Comparison of ENCODE assay signal across 8 cellular contexts in the genomic region with DNA sequence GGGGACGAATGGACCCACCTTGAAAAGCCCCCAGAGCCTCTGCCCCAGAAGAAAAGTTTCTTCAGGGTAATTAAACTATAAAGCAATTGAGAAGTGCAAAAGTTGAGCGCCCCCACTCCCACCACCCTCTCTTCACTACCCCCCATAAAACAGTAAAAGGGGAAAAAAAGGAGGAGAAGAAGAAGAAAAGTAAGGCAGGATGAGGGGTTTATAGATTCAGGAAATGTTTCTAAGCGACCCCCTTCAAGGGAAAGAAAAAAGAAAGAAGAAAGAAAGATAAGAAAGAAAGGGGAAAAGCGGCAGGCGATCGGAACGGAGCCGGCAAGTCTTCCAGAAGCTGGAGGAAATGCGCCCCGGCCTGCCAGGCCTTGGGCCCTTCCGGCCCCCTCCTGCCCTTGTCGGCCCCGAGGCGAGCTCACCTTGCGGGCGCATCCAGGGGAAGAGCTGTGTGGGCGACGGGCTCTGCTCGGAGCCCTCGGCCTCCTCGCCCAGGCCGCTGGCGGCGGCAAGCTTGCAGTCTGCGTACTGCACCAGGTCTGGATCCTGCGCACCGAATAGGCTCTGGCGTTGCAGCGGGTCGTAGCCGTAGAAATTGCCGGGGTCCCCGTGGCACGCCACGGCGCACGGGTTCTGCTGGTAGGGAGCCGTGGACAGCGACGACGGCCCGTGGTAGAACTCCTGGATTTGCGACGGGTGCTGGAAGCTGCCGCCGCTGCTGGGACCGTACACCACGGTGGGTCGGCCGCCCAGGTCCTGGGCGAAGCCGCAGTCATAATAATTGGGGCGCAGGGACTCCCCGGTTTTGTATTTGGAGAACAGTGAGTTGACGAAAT. TPM values are rescaled to one million over a fixed set of nuclear protein-coding genes. Genes with fewer than 3 reads are reported as not detected.
A peak's percentile ranks its signal among the peaks of the same experiment; 100 is the strongest.
DNase-seq lines count a peak whose midpoint lies in the region; ATAC-seq, FAIRE-seq and TF ChIP-seq lines count a peak whose summit lies in the region.

No MANE protein-coding gene starts in this region.

- H3K9me3 ChIP-seq in HepG2 (ENCODE audit: low read length), result no peaks in the 10 kb centered on the region
- no peaks in the 10 kb centered on the region for H3K9me3 ChIP-seq in right lobe of liver
- no peaks in the 10 kb centered on the region for H3K9me3 ChIP-seq in vagina

- H3K9me3 Mint-ChIP-seq in activated naive CD4-positive, alpha-beta T cell treated with anti-CD3 and anti-CD28 coated beads for 36 hours, result no peaks in the 10 kb centered on the region
- peaks cover 2% of the 10 kb centered on the region for H3K9me3 Mint-ChIP-seq in memory B cell

- in situ Hi-C loops in HepG2 (cut with HindIII; ENCODE audit: extremely low pct_ligation_motif_present, low pct_unique_long_range_greater_than_20kb), result loop anchor here (5.0 kb wide), 1 partner anchor 587 kb away; no protein-coding TSS in a partner anchor

- no peak for TF ChIP-seq RAD21 in HepG2 (CRISPR knock-in tag; IDR thresholded peaks at IDR 0.05)

- intact Hi-C loops in HepG2 (cut with micrococcal nuclease; ENCODE audit: unreplicated experiment) (loop anchor here (2.0 kb wide), 1 partner anchor 461 kb away; no protein-coding TSS in a partner anchor), right lobe of liver (cut with DNase I) (loop anchor here in 1 of 2 donors (10.0 kb wide), 1 partner anchor 269 kb away; no protein-coding TSS in a partner anchor), vagina (cut with DNase I) (no loop called here)
- intact Hi-C loops in activated naive CD4-positive, alpha-beta T cell treated with anti-CD3 and anti-CD28 coated beads for 36 hours (cut with micrococcal nuclease), result loop anchor here (1.0 to 5.0 kb wide), 3 partner anchors 12 to 108 kb away; a partner anchor contains a TSS

- ATAC-seq in HepG2 (no peak), right lobe of liver (no peak), memory B cell (ENCODE audit: low read depth) (no peak)

- no peak for DNase-seq in HepG2 (ENCODE audit: low spot score)
- no peak for DNase-seq in right lobe of liver
- DNase-seq in activated naive CD4-positive, alpha-beta T cell treated with anti-CD3 and anti-CD28 coated beads for 36 hours, result peak; percentile 29
- DNase-seq in memory B cell (ENCODE audit: low spot score in 2 of 2), result no peak
- DNase-seq in vagina (ENCODE audit: extremely low spot score in 2 of 2), result no peak
- no peak for DNase-seq in GM20000 (ENCODE audit: low spot score)
- DNase-seq in pons (ENCODE audit: low spot score), result no peak
- DNase-seq in Ammon's horn (ENCODE audit: low spot score), result no peak

- WGBS in HepG2 (ENCODE audit: low lambda C conversion rate), result 28% methylated on average over 45 of the region's 55 CpGs
- 4% methylated on average over 27 of the region's 55 CpGs for WGBS in right lobe of liver (ENCODE audit: insufficient coverage, low coverage, low lambda C conversion rate, missing lambda C conversion rate)

- no peak overlapping the region for H3K9ac ChIP-seq in HepG2 (ENCODE audit: insufficient read depth, low read depth, low read length)

- H3K27ac Mint-ChIP-seq in activated naive CD4-positive, alpha-beta T cell treated with anti-CD3 and anti-CD28 coated beads for 36 hours, result no peak overlapping the region
- H3K27ac Mint-ChIP-seq in memory B cell, result peak overlapping the region; percentile 72

- H3K4me3 ChIP-seq in HepG2 (replicated peaks in 1 of 3; ENCODE audit: insufficient read depth in 1 of 3, low read depth in 2 of 3, low read length in 3 of 3) (no peak overlapping the region), right lobe of liver (no peak overlapping the region), vagina (peak overlapping the region; percentile 36 to 60)

- H3K36me3 Mint-ChIP-seq in activated naive CD4-positive, alpha-beta T cell treated with anti-CD3 and anti-CD28 coated beads for 36 hours (ENCODE audit: low read depth), result no peaks in the 10 kb centered on the region
- H3K36me3 Mint-ChIP-seq in memory B cell, result peaks cover 2% of the 10 kb centered on the region

- H3K4me1 ChIP-seq in HepG2 (ENCODE audit: insufficient read depth, low read length), result peaks cover 23% of the 10 kb centered on the region
- H3K4me1 ChIP-seq in right lobe of liver, result peaks cover 0 to 13% (median 2%) of the 10 kb centered on the region in 4 donors
- peaks cover 37% of the 10 kb centered on the region for H3K4me1 ChIP-seq in vagina

- H3K27me3 Mint-ChIP-seq in activated naive CD4-positive, alpha-beta T cell treated with anti-CD3 and anti-CD28 coated beads for 36 hours (ENCODE audit: low read depth), result peaks cover 77% of the 10 kb centered on the region
- peaks cover 37% of the 10 kb centered on the region for H3K27me3 Mint-ChIP-seq in memory B cell

- POLR2A ChIA-PET in HepG2 (lab: Yijun Ruan, JAX), result no interaction called here

- TF ChIP-seq EP300 in HepG2 (IDR thresholded peaks at IDR 0.05; ENCODE audit: low read depth in 2 of 2, low read length in 2 of 2) (no peak), HepG2 (CRISPR knock-in tag; IDR thresholded peaks at IDR 0.05; ENCODE audit: borderline replicate concordance) (no peak)

- no TSS peak for BruUV-seq in HepG2 (replicated peaks; lab: Mats Ljungman, UMichigan)

- CTCF ChIA-PET in HepG2 (lab: Yijun Ruan, JAX; ENCODE audit: low intra/inter-chr PET ratio, low total read pairs), result no interaction called here
- CTCF ChIA-PET in activated naive CD4-positive, alpha-beta T cell treated with anti-CD3 and anti-CD28 coated beads for 36 hours (lab: Charles Lee), result interaction anchor here (0.6 to 2.7 kb wide), 11 partner anchors 9 to 433 kb away, joined by 3 to 19 read pairs (median 4); a partner anchor contains a TSS

- no peak overlapping the region for H2AFZ ChIP-seq in HepG2 (ENCODE audit: low read length)

- TF ChIP-seq POLR2A in HepG2 (IDR thresholded peaks at IDR 0.05; ENCODE audit: insufficient read depth in 1 of 2, low read depth in 2 of 2, low read length in 2 of 2), result no peak
- no peak for TF ChIP-seq POLR2A in right lobe of liver (IDR thresholded peaks at IDR 0.05)
- TF ChIP-seq POLR2A in vagina (IDR thresholded peaks at IDR 0.05), result no peak

- H3K4me3 Mint-ChIP-seq in activated naive CD4-positive, alpha-beta T cell treated with anti-CD3 and anti-CD28 coated beads for 36 hours, result peak overlapping the region; percentile 42
- peak overlapping the region; percentile 38 for H3K4me3 Mint-ChIP-seq in memory B cell

- H3K27ac ChIP-seq in HepG2 (ENCODE audit: extremely low read length, insufficient read depth, low read length) (no peak overlapping the region), right lobe of liver (no peak overlapping the region), vagina (peak overlapping the region; percentile 37)

- peaks cover 52% of the 10 kb centered on the region for H3K4me1 Mint-ChIP-seq in activated naive CD4-positive, alpha-beta T cell treated with anti-CD3 and anti-CD28 coated beads for 36 hours (ENCODE audit: low read depth)
- H3K4me1 Mint-ChIP-seq in memory B cell, result peaks cover 25% of the 10 kb centered on the region

- FAIRE-seq in HepG2 (lab: Jason Lieb, UNC), result no peak

- H3K4me2 ChIP-seq in HepG2 (ENCODE audit: low read depth, low read length), result no peak overlapping the region

- H3K27me3 ChIP-seq in HepG2 (ENCODE audit: control insufficient read depth in 1 of 2, insufficient read depth in 2 of 2, low read length in 2 of 2) (peaks cover 33 to 97% of the 10 kb centered on the region in 2 experiments), right lobe of liver (peaks cover 32 to 82% of the 10 kb centered on the region in 2 donors), vagina (peaks cover 18% of the 10 kb centered on the region)

- TF ChIP-seq CTCF in HepG2 (CRISPR knock-in tag; IDR thresholded peaks at IDR 0.05) (no peak), right lobe of liver (IDR thresholded peaks at IDR 0.05) (no peak), vagina (IDR thresholded peaks at IDR 0.05) (no peak), GM20000 (IDR thresholded peaks at IDR 0.05; ENCODE audit: extremely low read depth, missing control alignments) (no peak)

- H3K79me2 ChIP-seq in HepG2 (ENCODE audit: insufficient read depth, low read length), result no peaks in the 10 kb centered on the region

- H4K20me1 ChIP-seq in HepG2 (ENCODE audit: insufficient read depth, low read length), result peaks cover 6% of the 10 kb centered on the region; the same call in 1 of the 2 replicates

- H3K36me3 ChIP-seq in HepG2 (replicated peaks in 1 of 2; ENCODE audit: control insufficient read depth in 1 of 2, insufficient read depth in 2 of 2, low read length in 2 of 2), result no peaks in the 10 kb centered on the region
- no peaks in the 10 kb centered on the region for H3K36me3 ChIP-seq in right lobe of liver
- H3K36me3 ChIP-seq in vagina, result no peaks in the 10 kb centered on the region

RNA-seq across cellular contexts. Expression of a gene that starts 1.0 kb away (rescaled TPM):
- total RNA-seq in HepG2 (2016; rRNA removed; fragmentation: Illumina TruSeq; extraction: Trizol) (not detected in 2 replicates), right lobe of liver (not detected), vagina (not detected)
- total RNA-seq in HepG2 (2016; cell fraction: cytosol; rRNA removed; fragmentation: Illumina TruSeq; extraction: Trizol; ENCODE audit: low read depth), result not detected in 2 replicates
- total RNA-seq in HepG2 (2016; cell fraction: insoluble cytoplasmic fraction; rRNA removed; fragmentation: Illumina TruSeq; extraction: Trizol), result not detected in 2 replicates
- not detected in 2 replicates for total RNA-seq in HepG2 (2016; cell fraction: membrane; rRNA removed; fragmentation: Illumina TruSeq; extraction: Trizol)
- not detected in 2 replicates for total RNA-seq in HepG2 (2016; cell fraction: nucleus; rRNA removed; fragmentation: Illumina TruSeq; extraction: Trizol)
- not detected in 2 replicates for polyA plus RNA-seq in HepG2 (2011; rRNA removed)
- not detected in 2 replicates for polyA plus RNA-seq in HepG2 (2011; cell fraction: cytosol; rRNA removed)
- not detected in 2 replicates for polyA plus RNA-seq in HepG2 (2011; cell fraction: nucleus; rRNA removed)
- not detected in 2 replicates for polyA plus RNA-seq in HepG2 (2012)
- not detected in 2 replicates for polyA plus RNA-seq in HepG2 (2016; cell fraction: cytosol; fragmentation: Illumina TruSeq; extraction: Trizol; ENCODE audit: low read depth)
- polyA plus RNA-seq in HepG2 (2016; cell fraction: insoluble cytoplasmic fraction; fragmentation: Illumina TruSeq; extraction: Trizol; ENCODE audit: low read depth), result not detected in 2 replicates
- polyA plus RNA-seq in HepG2 (2016; cell fraction: membrane; fragmentation: Illumina TruSeq; extraction: Trizol; ENCODE audit: low read depth), result not detected in 2 replicates
- not detected in 2 replicates for polyA plus RNA-seq in HepG2 (2016; cell fraction: nucleus; fragmentation: Illumina TruSeq; extraction: Trizol; ENCODE audit: insufficient read depth, low read depth)
- polyA minus RNA-seq in HepG2 (2011; rRNA and poly(A)+ RNA removed; ENCODE audit: low replicate concordance), result 0.19 TPM in 1 of 2 replicates, not detected in the other
- not detected in 2 replicates for polyA minus RNA-seq in HepG2 (2011; cell fraction: cytosol; rRNA and poly(A)+ RNA removed)
- polyA minus RNA-seq in HepG2 (2011; cell fraction: nucleus; rRNA and poly(A)+ RNA removed), result not detected in 2 replicates
- not detected for total RNA-seq in activated naive CD4-positive, alpha-beta T cell treated with anti-CD3 and anti-CD28 coated beads for 36 hours

RNA-seq across cellular contexts. Expression of a gene that starts 3.3 kb away (rescaled TPM):
- total RNA-seq in HepG2 (2016; rRNA removed; fragmentation: Illumina TruSeq; extraction: Trizol), result not detected in 2 replicates
- not detected in 2 replicates for total RNA-seq in HepG2 (2016; cell fraction: cytosol; rRNA removed; fragmentation: Illumina TruSeq; extraction: Trizol; ENCODE audit: low read depth)
- total RNA-seq in HepG2 (2016; cell fraction: insoluble cytoplasmic fraction; rRNA removed; fragmentation: Illumina TruSeq; extraction: Trizol), result not detected in 2 replicates
- not detected in 2 replicates for total RNA-seq in HepG2 (2016; cell fraction: membrane; rRNA removed; fragmentation: Illumina TruSeq; extraction: Trizol)
- total RNA-seq in HepG2 (2016; cell fraction: nucleus; rRNA removed; fragmentation: Illumina TruSeq; extraction: Trizol), result not detected in 2 replicates
- polyA plus RNA-seq in HepG2 (2011; rRNA removed), result 0.04 and 0.08 TPM in 2 replicates
- polyA plus RNA-seq in HepG2 (2011; cell fraction: cytosol; rRNA removed), result not detected in 2 replicates
- not detected in 2 replicates for polyA plus RNA-seq in HepG2 (2011; cell fraction: nucleus; rRNA removed)
- polyA plus RNA-seq in HepG2 (2012), result not detected in 2 replicates
- polyA plus RNA-seq in HepG2 (2016; cell fraction: cytosol; fragmentation: Illumina TruSeq; extraction: Trizol; ENCODE audit: low read depth), result not detected in 2 replicates
- not detected in 2 replicates for polyA plus RNA-seq in HepG2 (2016; cell fraction: insoluble cytoplasmic fraction; fragmentation: Illumina TruSeq; extraction: Trizol; ENCODE audit: low read depth)
- not detected in 2 replicates for polyA plus RNA-seq in HepG2 (2016; cell fraction: membrane; fragmentation: Illumina TruSeq; extraction: Trizol; ENCODE audit: low read depth)
- not detected in 2 replicates for polyA plus RNA-seq in HepG2 (2016; cell fraction: nucleus; fragmentation: Illumina TruSeq; extraction: Trizol; ENCODE audit: insufficient read depth, low read depth)
- 8.9 TPM in 1 of 2 replicates, not detected in the other for polyA minus RNA-seq in HepG2 (2011; rRNA and poly(A)+ RNA removed; ENCODE audit: low replicate concordance)
- polyA minus RNA-seq in HepG2 (2011; cell fraction: cytosol; rRNA and poly(A)+ RNA removed), result not detected in 2 replicates
- polyA minus RNA-seq in HepG2 (2011; cell fraction: nucleus; rRNA and poly(A)+ RNA removed), result not detected in 2 replicates
- total RNA-seq in right lobe of liver, result under 1 TPM in 4 of 6 experiments, not detected in 2; 0.16 to 0.79 (median 0.30) TPM
- under 1 TPM in 1 of 2 experiments, not detected in 1; 0.29 TPM for total RNA-seq in activated naive CD4-positive, alpha-beta T cell treated with anti-CD3 and anti-CD28 coated beads for 36 hours
- total RNA-seq in vagina, result 3.2 TPM

RNA-seq across cellular contexts. Expression of a gene that starts 9.3 kb away (rescaled TPM):
- not detected in 2 replicates for total RNA-seq in HepG2 (2016; rRNA removed; fragmentation: Illumina TruSeq; extraction: Trizol)
- total RNA-seq in HepG2 (2016; cell fraction: cytosol; rRNA removed; fragmentation: Illumina TruSeq; extraction: Trizol; ENCODE audit: low read depth), result not detected in 2 replicates
- not detected in 2 replicates for total RNA-seq in HepG2 (2016; cell fraction: insoluble cytoplasmic fraction; rRNA removed; fragmentation: Illumina TruSeq; extraction: Trizol)
- not detected in 2 replicates for total RNA-seq in HepG2 (2016; cell fraction: membrane; rRNA removed; fragmentation: Illumina TruSeq; extraction: Trizol)
- total RNA-seq in HepG2 (2016; cell fraction: nucleus; rRNA removed; fragmentation: Illumina TruSeq; extraction: Trizol), result not detected in 2 replicates
- not detected in 2 replicates for polyA plus RNA-seq in HepG2 (2011; rRNA removed)
- polyA plus RNA-seq in HepG2 (2011; cell fraction: cytosol; rRNA removed), result not detected in 2 replicates
- polyA plus RNA-seq in HepG2 (2011; cell fraction: nucleus; rRNA removed), result not detected in 2 replicates
- not detected in 2 replicates for polyA plus RNA-seq in HepG2 (2012)
- not detected in 2 replicates for polyA plus RNA-seq in HepG2 (2016; cell fraction: cytosol; fragmentation: Illumina TruSeq; extraction: Trizol; ENCODE audit: low read depth)
- polyA plus RNA-seq in HepG2 (2016; cell fraction: insoluble cytoplasmic fraction; fragmentation: Illumina TruSeq; extraction: Trizol; ENCODE audit: low read depth), result not detected in 2 replicates
- polyA plus RNA-seq in HepG2 (2016; cell fraction: membrane; fragmentation: Illumina TruSeq; extraction: Trizol; ENCODE audit: low read depth), result not detected in 2 replicates
- not detected in 2 replicates for polyA plus RNA-seq in HepG2 (2016; cell fraction: nucleus; fragmentation: Illumina TruSeq; extraction: Trizol; ENCODE audit: insufficient read depth, low read depth)
- polyA minus RNA-seq in HepG2 (2011; rRNA and poly(A)+ RNA removed; ENCODE audit: low replicate concordance), result 3.5 TPM in 1 of 2 replicates, not detected in the other
- polyA minus RNA-seq in HepG2 (2011; cell fraction: cytosol; rRNA and poly(A)+ RNA removed), result not detected in 2 replicates
- polyA minus RNA-seq in HepG2 (2011; cell fraction: nucleus; rRNA and poly(A)+ RNA removed), result not detected in 2 replicates
- total RNA-seq in right lobe of liver, result under 1 TPM; 0.18 to 0.83 (median 0.56) TPM
- not detected for total RNA-seq in activated naive CD4-positive, alpha-beta T cell treated with anti-CD3 and anti-CD28 coated beads for 36 hours
- 1.2 TPM for total RNA-seq in vagina

RNA-seq across cellular contexts. Expression of a gene that starts 12.1 kb away (rescaled TPM):
- total RNA-seq in HepG2 (2016; rRNA removed; fragmentation: Illumina TruSeq; extraction: Trizol) (not detected in 2 replicates), right lobe of liver (not detected), vagina (not detected)
- total RNA-seq in HepG2 (2016; cell fraction: cytosol; rRNA removed; fragmentation: Illumina TruSeq; extraction: Trizol; ENCODE audit: low read depth), result not detected in 2 replicates
- total RNA-seq in HepG2 (2016; cell fraction: insoluble cytoplasmic fraction; rRNA removed; fragmentation: Illumina TruSeq; extraction: Trizol), result not detected in 2 replicates
- not detected in 2 replicates for total RNA-seq in HepG2 (2016; cell fraction: membrane; rRNA removed; fragmentation: Illumina TruSeq; extraction: Trizol)
- total RNA-seq in HepG2 (2016; cell fraction: nucleus; rRNA removed; fragmentation: Illumina TruSeq; extraction: Trizol), result not detected in 2 replicates
- polyA plus RNA-seq in HepG2 (2011; rRNA removed), result not detected in 2 replicates
- polyA plus RNA-seq in HepG2 (2011; cell fraction: cytosol; rRNA removed), result 0.01 TPM in 1 of 2 replicates, not detected in the other
- polyA plus RNA-seq in HepG2 (2011; cell fraction: nucleus; rRNA removed), result not detected in 2 replicates
- not detected in 2 replicates for polyA plus RNA-seq in HepG2 (2012)
- polyA plus RNA-seq in HepG2 (2016; cell fraction: cytosol; fragmentation: Illumina TruSeq; extraction: Trizol; ENCODE audit: low read depth), result not detected in 2 replicates
- not detected in 2 replicates for polyA plus RNA-seq in HepG2 (2016; cell fraction: insoluble cytoplasmic fraction; fragmentation: Illumina TruSeq; extraction: Trizol; ENCODE audit: low read depth)
- polyA plus RNA-seq in HepG2 (2016; cell fraction: membrane; fragmentation: Illumina TruSeq; extraction: Trizol; ENCODE audit: low read depth), result not detected in 2 replicates
- not detected in 2 replicates for polyA plus RNA-seq in HepG2 (2016; cell fraction: nucleus; fragmentation: Illumina TruSeq; extraction: Trizol; ENCODE audit: insufficient read depth, low read depth)
- polyA minus RNA-seq in HepG2 (2011; rRNA and poly(A)+ RNA removed; ENCODE audit: low replicate concordance), result 0.06 and 0.49 TPM in 2 replicates
- polyA minus RNA-seq in HepG2 (2011; cell fraction: cytosol; rRNA and poly(A)+ RNA removed), result not detected in 2 replicates
- polyA minus RNA-seq in HepG2 (2011; cell fraction: nucleus; rRNA and poly(A)+ RNA removed), result not detected in 2 replicates
- total RNA-seq in activated naive CD4-positive, alpha-beta T cell treated with anti-CD3 and anti-CD28 coated beads for 36 hours, result 1 to 10 TPM; 6.7 to 6.9 TPM

RNA-seq across cellular contexts. Expression of a gene that starts 20.5 kb away (rescaled TPM):
- not detected in 2 replicates for total RNA-seq in HepG2 (2016; rRNA removed; fragmentation: Illumina TruSeq; extraction: Trizol)
- total RNA-seq in HepG2 (2016; cell fraction: cytosol; rRNA removed; fragmentation: Illumina TruSeq; extraction: Trizol; ENCODE audit: low read depth), result not detected in 2 replicates
- total RNA-seq in HepG2 (2016; cell fraction: insoluble cytoplasmic fraction; rRNA removed; fragmentation: Illumina TruSeq; extraction: Trizol), result not detected in 2 replicates
- not detected in 2 replicates for total RNA-seq in HepG2 (2016; cell fraction: membrane; rRNA removed; fragmentation: Illumina TruSeq; extraction: Trizol)
- not detected in 2 replicates for total RNA-seq in HepG2 (2016; cell fraction: nucleus; rRNA removed; fragmentation: Illumina TruSeq; extraction: Trizol)
- polyA plus RNA-seq in HepG2 (2011; rRNA removed), result not detected in 2 replicates
- not detected in 2 replicates for polyA plus RNA-seq in HepG2 (2011; cell fraction: cytosol; rRNA removed)
- not detected in 2 replicates for polyA plus RNA-seq in HepG2 (2011; cell fraction: nucleus; rRNA removed)
- not detected in 2 replicates for polyA plus RNA-seq in HepG2 (2012)
- not detected in 2 replicates for polyA plus RNA-seq in HepG2 (2016; cell fraction: cytosol; fragmentation: Illumina TruSeq; extraction: Trizol; ENCODE audit: low read depth)
- not detected in 2 replicates for polyA plus RNA-seq in HepG2 (2016; cell fraction: insoluble cytoplasmic fraction; fragmentation: Illumina TruSeq; extraction: Trizol; ENCODE audit: low read depth)
- not detected in 2 replicates for polyA plus RNA-seq in HepG2 (2016; cell fraction: membrane; fragmentation: Illumina TruSeq; extraction: Trizol; ENCODE audit: low read depth)
- polyA plus RNA-seq in HepG2 (2016; cell fraction: nucleus; fragmentation: Illumina TruSeq; extraction: Trizol; ENCODE audit: insufficient read depth, low read depth), result not detected in 2 replicates
- polyA minus RNA-seq in HepG2 (2011; rRNA and poly(A)+ RNA removed; ENCODE audit: low replicate concordance), result 0.49 TPM in 1 of 2 replicates, not detected in the other
- not detected in 2 replicates for polyA minus RNA-seq in HepG2 (2011; cell fraction: cytosol; rRNA and poly(A)+ RNA removed)
- polyA minus RNA-seq in HepG2 (2011; cell fraction: nucleus; rRNA and poly(A)+ RNA removed), result not detected in 2 replicates
- under 1 TPM in 5 of 6 experiments, not detected in 1; 0.11 to 0.29 (median 0.19) TPM for total RNA-seq in right lobe of liver
- not detected for total RNA-seq in activated naive CD4-positive, alpha-beta T cell treated with anti-CD3 and anti-CD28 coated beads for 36 hours
- 0.74 TPM for total RNA-seq in vagina

Comparison
In these comparisons a context has a peak if more than half of its experiments do, and no peak if none do; other contexts are left out.
1. H3K4me3 ChIP-seq: peak in vagina (2 of 2); none in HepG2 (0 of 3) and right lobe of liver (0 of 3).